ENCODE assay signal across 8 cellular contexts in genomic region chr19:40420451-40420765, GRCh38. TPM values are rescaled to one million over a fixed set of nuclear protein-coding genes. Genes with fewer than 3 reads are reported as not detected.
DNase-seq lines count a peak whose midpoint lies in the region; ATAC-seq, FAIRE-seq and TF ChIP-seq lines count a peak whose summit lies in the region.

No MANE protein-coding gene starts in this region.

- H3K4me1 Mint-ChIP-seq in activated CD4-positive, alpha-beta T cell treated with anti-CD3 and anti-CD28 coated beads, Interleukin-2, amount 10 ng/mL, durations not matched to agents 24 days and 14 days = peaks cover 45% of the 10 kb centered on the region
- H3K4me1 Mint-ChIP-seq in activated naive CD8-positive, alpha-beta T cell treated with anti-CD3 and anti-CD28 coated beads, Interleukin-2, amount 50 U/mL, for 24 hours = peaks cover 31% of the 10 kb centered on the region

- H3K36me3 Mint-ChIP-seq in activated CD4-positive, alpha-beta T cell treated with anti-CD3 and anti-CD28 coated beads, Interleukin-2, amount 10 ng/mL, durations not matched to agents 24 days and 14 days (ENCODE audit: low read depth) = peaks cover 17% of the 10 kb centered on the region
- H3K36me3 Mint-ChIP-seq in activated naive CD8-positive, alpha-beta T cell treated with anti-CD3 and anti-CD28 coated beads, Interleukin-2, amount 50 U/mL, for 24 hours (ENCODE audit: low read depth) = peaks cover 11% of the 10 kb centered on the region

- no peak overlapping the region for H2AFZ ChIP-seq in HepG2 (ENCODE audit: low read length)

- no peaks in the 10 kb centered on the region for H4K20me1 ChIP-seq in HepG2 (ENCODE audit: insufficient read depth, low read length)

- peak overlapping the region; percentile 67 to 79 (median 68); a peak in 5 of 6 replicates for H3K4me3 ChIP-seq in HepG2 (replicated peaks in 1 of 3; ENCODE audit: insufficient read depth in 1 of 3, low read depth in 2 of 3, low read length in 3 of 3)
- H3K4me3 ChIP-seq in testis = peak overlapping the region; percentile 47 to 67

- no peak for DNase-seq in activated CD4-positive, alpha-beta T cell treated with anti-CD3 and anti-CD28 coated beads, Interleukin-2, amount 10 ng/mL, durations not matched to agents 24 days and 14 days
- no peak for DNase-seq in activated CD4-positive, alpha-beta T cell treated with anti-CD3 and anti-CD28 coated beads for 48 hours
- no peak for DNase-seq in activated naive CD8-positive, alpha-beta T cell treated with anti-CD3 and anti-CD28 coated beads, Interleukin-2, amount 50 U/mL, for 24 hours
- DNase-seq in HepG2 (ENCODE audit: low spot score) = no peak
- DNase-seq in testis = no peak
- DNase-seq in NCI-H526 (lab: John Stamatoyannopoulos, UW) = no peak
- no peak for DNase-seq in AG08396 (ENCODE audit: low spot score)
- no peak for DNase-seq in GM12892 (ENCODE audit: insufficient read length)

- in situ Hi-C loops in HepG2 (cut with HindIII; ENCODE audit: extremely low pct_ligation_motif_present, low pct_unique_long_range_greater_than_20kb) = no loop called here

- H3K27ac Mint-ChIP-seq in activated CD4-positive, alpha-beta T cell treated with anti-CD3 and anti-CD28 coated beads, Interleukin-2, amount 10 ng/mL, durations not matched to agents 24 days and 14 days = peak overlapping the region; percentile 83
- peak overlapping the region; percentile 87 for H3K27ac Mint-ChIP-seq in activated naive CD8-positive, alpha-beta T cell treated with anti-CD3 and anti-CD28 coated beads, Interleukin-2, amount 50 U/mL, for 24 hours

- peak overlapping the region; percentile 79 for H3K4me2 ChIP-seq in HepG2 (ENCODE audit: low read depth, low read length)

- FAIRE-seq in HepG2 (lab: Jason Lieb, UNC) = no peak
- FAIRE-seq in GM12892 (lab: Jason Lieb, UNC) = no peak

- TF ChIP-seq EP300 in HepG2 (IDR thresholded peaks at IDR 0.05; ENCODE audit: low read depth in 2 of 2, low read length in 2 of 2) (no peak), HepG2 (CRISPR knock-in tag; IDR thresholded peaks at IDR 0.05; ENCODE audit: borderline replicate concordance) (no peak)

- H3K9me3 ChIP-seq in HepG2 (ENCODE audit: low read length) (no peaks in the 10 kb centered on the region), testis (no peaks in the 10 kb centered on the region)

- no peak for TF ChIP-seq POLR2A in HepG2 (IDR thresholded peaks at IDR 0.05; ENCODE audit: insufficient read depth in 1 of 2, low read depth in 2 of 2, low read length in 2 of 2)
- no peak for TF ChIP-seq POLR2A in testis (IDR thresholded peaks at IDR 0.05)
- no peak for TF ChIP-seq POLR2A in GM12892 (IDR thresholded peaks at IDR 0.05; ENCODE audit: low read depth, low read length)

- BruUV-seq in HepG2 (replicated peaks; lab: Mats Ljungman, UMichigan) = no TSS peak

- CTCF ChIA-PET in HepG2 (lab: Yijun Ruan, JAX; ENCODE audit: low intra/inter-chr PET ratio, low total read pairs) = interaction anchor here (1.0 to 1.2 kb wide), 3 partner anchors 24 to 46 kb away, joined by 3 to 5 read pairs (median 3); partner anchors contain the start of gene SERTAD3

- WGBS in HepG2 (ENCODE audit: low lambda C conversion rate) = 42% methylated on average over 14 of the region's 14 CpGs
- 41 to 44% methylated on average over 14 of the region's 14 CpGs for WGBS in testis, 2 donors

- peaks cover 10% of the 10 kb centered on the region for H3K79me2 ChIP-seq in HepG2 (ENCODE audit: insufficient read depth, low read length)

- H3K9ac ChIP-seq in HepG2 (ENCODE audit: insufficient read depth, low read depth, low read length) = no peak overlapping the region

- peaks cover 57% of the 10 kb centered on the region for H3K4me1 ChIP-seq in HepG2 (ENCODE audit: insufficient read depth, low read length)
- peaks cover 26% of the 10 kb centered on the region for H3K4me1 ChIP-seq in testis

- ATAC-seq in activated naive CD8-positive, alpha-beta T cell treated with anti-CD3 and anti-CD28 coated beads, Interleukin-2, amount 50 U/mL, for 24 hours = no peak
- no peak for ATAC-seq in HepG2

- POLR2A ChIA-PET in HepG2 (lab: Yijun Ruan, JAX) = interaction anchor here (0.8 to 2.2 kb wide), 11 partner anchors 9 to 72 kb away, joined by 3 to 50 read pairs (median 10); partner anchors contain the start of genes BLVRB, C19orf47, PLD3 and SERTAD3

- no peaks in the 10 kb centered on the region for H3K27me3 Mint-ChIP-seq in activated CD4-positive, alpha-beta T cell treated with anti-CD3 and anti-CD28 coated beads, Interleukin-2, amount 10 ng/mL, durations not matched to agents 24 days and 14 days
- H3K27me3 Mint-ChIP-seq in activated naive CD8-positive, alpha-beta T cell treated with anti-CD3 and anti-CD28 coated beads, Interleukin-2, amount 50 U/mL, for 24 hours = no peaks in the 10 kb centered on the region

- H3K9me3 Mint-ChIP-seq in activated CD4-positive, alpha-beta T cell treated with anti-CD3 and anti-CD28 coated beads, Interleukin-2, amount 10 ng/mL, durations not matched to agents 24 days and 14 days = no peaks in the 10 kb centered on the region
- no peaks in the 10 kb centered on the region for H3K9me3 Mint-ChIP-seq in activated naive CD8-positive, alpha-beta T cell treated with anti-CD3 and anti-CD28 coated beads, Interleukin-2, amount 50 U/mL, for 24 hours

- H3K27ac ChIP-seq in HepG2 (ENCODE audit: extremely low read length, insufficient read depth, low read length) (peak overlapping the region; percentile 88), testis (peak overlapping the region; percentile 92 to 94)

- TF ChIP-seq CTCF in HepG2 (CRISPR knock-in tag; IDR thresholded peaks at IDR 0.05) (no peak), testis (IDR thresholded peaks at IDR 0.05) (no peak)

- TF ChIP-seq RAD21 in HepG2 (CRISPR knock-in tag; IDR thresholded peaks at IDR 0.05) = no peak

- intact Hi-C loops in activated CD4-positive, alpha-beta T cell treated with anti-CD3 and anti-CD28 coated beads, Interleukin-2, amount 10 ng/mL, durations not matched to agents 24 days and 14 days (cut with micrococcal nuclease) = loop anchor here (1.0 to 10.0 kb wide), 6 partner anchors 45 to 844 kb away; partner anchors contain the start of genes BLVRB, COQ8B, HNRNPUL1 and ITPKC
- intact Hi-C loops in HepG2 (cut with micrococcal nuclease; ENCODE audit: unreplicated experiment) (loop anchor here (2.0 to 10.0 kb wide), 2 partner anchors 24 to 76 kb away; partner anchors contain the start of genes C19orf47, PLD3 and SERTAD3), testis (cut with DNase I; ENCODE audit: low total_unique reads) (no loop called here)

- H3K36me3 ChIP-seq in HepG2 (replicated peaks in 1 of 2; ENCODE audit: control insufficient read depth in 1 of 2, insufficient read depth in 2 of 2, low read length in 2 of 2) = peaks cover 0 to 2% of the 10 kb centered on the region in 2 experiments; a peak in 1 of 5 replicates
- no peaks in the 10 kb centered on the region for H3K36me3 ChIP-seq in testis (ENCODE audit: low read depth, missing control alignments)

- H3K27me3 ChIP-seq in HepG2 (ENCODE audit: control insufficient read depth in 1 of 2, insufficient read depth in 2 of 2, low read length in 2 of 2) (no peaks in the 10 kb centered on the region; a peak in 1 of 5 replicates), testis (no peaks in the 10 kb centered on the region)

- H3K4me3 Mint-ChIP-seq in activated CD4-positive, alpha-beta T cell treated with anti-CD3 and anti-CD28 coated beads, Interleukin-2, amount 10 ng/mL, durations not matched to agents 24 days and 14 days = peak overlapping the region; percentile 83
- peak overlapping the region; percentile 80 for H3K4me3 Mint-ChIP-seq in activated naive CD8-positive, alpha-beta T cell treated with anti-CD3 and anti-CD28 coated beads, Interleukin-2, amount 50 U/mL, for 24 hours

RNA-seq across cellular contexts. Expression of gene SERTAD1, which starts 5.4 kb away (rescaled TPM):
- 19.3 and 20.8 TPM in 2 replicates for total RNA-seq in activated CD4-positive, alpha-beta T cell treated with anti-CD3 and anti-CD28 coated beads, Interleukin-2, amount 10 ng/mL, durations not matched to agents 24 days and 14 days
- total RNA-seq in HepG2 (2016; rRNA removed; fragmentation: Illumina TruSeq; extraction: Trizol) (4.3 and 4.7 TPM in 2 replicates), testis (10 to 100 TPM in 1 of 2 donors, 1 to 10 TPM in 1; 8.6 to 10.9 TPM)
- 1.8 and 2.1 TPM in 2 replicates for total RNA-seq in HepG2 (2016; cell fraction: cytosol; rRNA removed; fragmentation: Illumina TruSeq; extraction: Trizol; ENCODE audit: low read depth)
- total RNA-seq in HepG2 (2016; cell fraction: insoluble cytoplasmic fraction; rRNA removed; fragmentation: Illumina TruSeq; extraction: Trizol) = 3.9 and 5.6 TPM in 2 replicates
- 3.0 and 3.6 TPM in 2 replicates for total RNA-seq in HepG2 (2016; cell fraction: membrane; rRNA removed; fragmentation: Illumina TruSeq; extraction: Trizol)
- 1.7 and 1.9 TPM in 2 replicates for total RNA-seq in HepG2 (2016; cell fraction: nucleus; rRNA removed; fragmentation: Illumina TruSeq; extraction: Trizol)
- polyA plus RNA-seq in HepG2 (2011; rRNA removed) (4.5 and 5.0 TPM in 2 replicates), testis (ENCODE audit: insufficient read depth, low read depth, low replicate concordance) (8.3 TPM)
- 5.0 and 7.0 TPM in 2 replicates for polyA plus RNA-seq in HepG2 (2011; cell fraction: cytosol; rRNA removed)
- 4.0 and 4.5 TPM in 2 replicates for polyA plus RNA-seq in HepG2 (2011; cell fraction: nucleus; rRNA removed)
- 1.4 and 1.9 TPM in 2 replicates for polyA plus RNA-seq in HepG2 (2012)
- 0.94 and 1.1 TPM in 2 replicates for polyA plus RNA-seq in HepG2 (2016; cell fraction: cytosol; fragmentation: Illumina TruSeq; extraction: Trizol; ENCODE audit: low read depth)
- polyA plus RNA-seq in HepG2 (2016; cell fraction: insoluble cytoplasmic fraction; fragmentation: Illumina TruSeq; extraction: Trizol; ENCODE audit: low read depth) = 3.6 and 4.1 TPM in 2 replicates
- 1.5 and 1.7 TPM in 2 replicates for polyA plus RNA-seq in HepG2 (2016; cell fraction: membrane; fragmentation: Illumina TruSeq; extraction: Trizol; ENCODE audit: low read depth)
- polyA plus RNA-seq in HepG2 (2016; cell fraction: nucleus; fragmentation: Illumina TruSeq; extraction: Trizol; ENCODE audit: insufficient read depth, low read depth) = 2.5 and 2.7 TPM in 2 replicates
- polyA minus RNA-seq in HepG2 (2011; rRNA and poly(A)+ RNA removed; ENCODE audit: low replicate concordance) = 2.7 and 5.6 TPM in 2 replicates
- 1.1 and 1.2 TPM in 2 replicates for polyA minus RNA-seq in HepG2 (2011; cell fraction: cytosol; rRNA and poly(A)+ RNA removed)
- 1.7 and 2.0 TPM in 2 replicates for polyA minus RNA-seq in HepG2 (2011; cell fraction: nucleus; rRNA and poly(A)+ RNA removed)
- 3.2 TPM for polyA plus RNA-seq in GM12892 (2012; ENCODE audit: missing spikeins)

RNA-seq across cellular contexts. Expression of gene PRX, which starts 7.2 kb away (rescaled TPM):
- 0.84 and 0.90 TPM in 2 replicates for total RNA-seq in activated CD4-positive, alpha-beta T cell treated with anti-CD3 and anti-CD28 coated beads, Interleukin-2, amount 10 ng/mL, durations not matched to agents 24 days and 14 days
- total RNA-seq in HepG2 (2016; rRNA removed; fragmentation: Illumina TruSeq; extraction: Trizol) = 0.46 and 0.66 TPM in 2 replicates
- total RNA-seq in HepG2 (2016; cell fraction: cytosol; rRNA removed; fragmentation: Illumina TruSeq; extraction: Trizol; ENCODE audit: low read depth) = not detected in 2 replicates
- total RNA-seq in HepG2 (2016; cell fraction: insoluble cytoplasmic fraction; rRNA removed; fragmentation: Illumina TruSeq; extraction: Trizol) = 0.39 and 0.78 TPM in 2 replicates
- 0.03 and 0.12 TPM in 2 replicates for total RNA-seq in HepG2 (2016; cell fraction: membrane; rRNA removed; fragmentation: Illumina TruSeq; extraction: Trizol)
- 0.38 and 0.40 TPM in 2 replicates for total RNA-seq in HepG2 (2016; cell fraction: nucleus; rRNA removed; fragmentation: Illumina TruSeq; extraction: Trizol)
- 0.66 and 0.99 TPM in 2 replicates for polyA plus RNA-seq in HepG2 (2011; rRNA removed)
- polyA plus RNA-seq in HepG2 (2011; cell fraction: cytosol; rRNA removed) = 0.79 and 0.94 TPM in 2 replicates
- 0.76 and 0.99 TPM in 2 replicates for polyA plus RNA-seq in HepG2 (2011; cell fraction: nucleus; rRNA removed)
- polyA plus RNA-seq in HepG2 (2012) = 0.85 and 1.1 TPM in 2 replicates
- not detected in 2 replicates for polyA plus RNA-seq in HepG2 (2016; cell fraction: cytosol; fragmentation: Illumina TruSeq; extraction: Trizol; ENCODE audit: low read depth)
- 0.25 and 0.53 TPM in 2 replicates for polyA plus RNA-seq in HepG2 (2016; cell fraction: insoluble cytoplasmic fraction; fragmentation: Illumina TruSeq; extraction: Trizol; ENCODE audit: low read depth)
- polyA plus RNA-seq in HepG2 (2016; cell fraction: membrane; fragmentation: Illumina TruSeq; extraction: Trizol; ENCODE audit: low read depth) = 0.03 and 0.06 TPM in 2 replicates
- 1.1 TPM in 2 replicates for polyA plus RNA-seq in HepG2 (2016; cell fraction: nucleus; fragmentation: Illumina TruSeq; extraction: Trizol; ENCODE audit: insufficient read depth, low read depth)
- 0.51 and 1.1 TPM in 2 replicates for polyA minus RNA-seq in HepG2 (2011; rRNA and poly(A)+ RNA removed; ENCODE audit: low replicate concordance)
- polyA minus RNA-seq in HepG2 (2011; cell fraction: cytosol; rRNA and poly(A)+ RNA removed) = 0.53 and 0.89 TPM in 2 replicates
- polyA minus RNA-seq in HepG2 (2011; cell fraction: nucleus; rRNA and poly(A)+ RNA removed) = 0.52 and 0.62 TPM in 2 replicates
- total RNA-seq in testis = 1 to 10 TPM; 4.9 to 5.1 TPM
- polyA plus RNA-seq in testis (ENCODE audit: insufficient read depth, low read depth, low replicate concordance) = 3.6 TPM
- 0.74 TPM for polyA plus RNA-seq in GM12892 (2012; ENCODE audit: missing spikeins)

RNA-seq across cellular contexts. Expression of gene SERTAD3, which starts 23.7 kb away (rescaled TPM):
- total RNA-seq in activated CD4-positive, alpha-beta T cell treated with anti-CD3 and anti-CD28 coated beads, Interleukin-2, amount 10 ng/mL, durations not matched to agents 24 days and 14 days = 10.8 and 12.5 TPM in 2 replicates
- total RNA-seq in HepG2 (2016; rRNA removed; fragmentation: Illumina TruSeq; extraction: Trizol) (16.9 and 17.8 TPM in 2 replicates), testis (10 to 100 TPM; 24.3 to 33.9 TPM)
- total RNA-seq in HepG2 (2016; cell fraction: cytosol; rRNA removed; fragmentation: Illumina TruSeq; extraction: Trizol; ENCODE audit: low read depth) = 14.6 and 17.8 TPM in 2 replicates
- total RNA-seq in HepG2 (2016; cell fraction: insoluble cytoplasmic fraction; rRNA removed; fragmentation: Illumina TruSeq; extraction: Trizol) = 14.8 and 17.5 TPM in 2 replicates
- total RNA-seq in HepG2 (2016; cell fraction: membrane; rRNA removed; fragmentation: Illumina TruSeq; extraction: Trizol) = 22.0 and 25.4 TPM in 2 replicates
- 6.8 and 9.0 TPM in 2 replicates for total RNA-seq in HepG2 (2016; cell fraction: nucleus; rRNA removed; fragmentation: Illumina TruSeq; extraction: Trizol)
- polyA plus RNA-seq in HepG2 (2011; rRNA removed) (9.5 and 9.6 TPM in 2 replicates), testis (ENCODE audit: insufficient read depth, low read depth, low replicate concordance) (22.4 TPM)
- polyA plus RNA-seq in HepG2 (2011; cell fraction: cytosol; rRNA removed) = 6.9 and 7.9 TPM in 2 replicates
- polyA plus RNA-seq in HepG2 (2011; cell fraction: nucleus; rRNA removed) = 5.9 and 6.5 TPM in 2 replicates
- 6.5 and 7.5 TPM in 2 replicates for polyA plus RNA-seq in HepG2 (2012)
- polyA plus RNA-seq in HepG2 (2016; cell fraction: cytosol; fragmentation: Illumina TruSeq; extraction: Trizol; ENCODE audit: low read depth) = 3.8 and 4.4 TPM in 2 replicates
- polyA plus RNA-seq in HepG2 (2016; cell fraction: insoluble cytoplasmic fraction; fragmentation: Illumina TruSeq; extraction: Trizol; ENCODE audit: low read depth) = 10.8 and 15.2 TPM in 2 replicates
- polyA plus RNA-seq in HepG2 (2016; cell fraction: membrane; fragmentation: Illumina TruSeq; extraction: Trizol; ENCODE audit: low read depth) = 7.3 and 9.1 TPM in 2 replicates
- polyA plus RNA-seq in HepG2 (2016; cell fraction: nucleus; fragmentation: Illumina TruSeq; extraction: Trizol; ENCODE audit: insufficient read depth, low read depth) = 13.4 and 16.1 TPM in 2 replicates
- polyA minus RNA-seq in HepG2 (2011; rRNA and poly(A)+ RNA removed; ENCODE audit: low replicate concordance) = 19.2 and 19.5 TPM in 2 replicates
- 10.9 and 15.7 TPM in 2 replicates for polyA minus RNA-seq in HepG2 (2011; cell fraction: cytosol; rRNA and poly(A)+ RNA removed)
- polyA minus RNA-seq in HepG2 (2011; cell fraction: nucleus; rRNA and poly(A)+ RNA removed) = 5.1 and 5.8 TPM in 2 replicates
- 13.0 TPM for polyA plus RNA-seq in GM12892 (2012; ENCODE audit: missing spikeins)

RNA-seq across cellular contexts. Expression of gene HIPK4, which starts 30.4 kb away (rescaled TPM):
- not detected in 2 replicates for total RNA-seq in activated CD4-positive, alpha-beta T cell treated with anti-CD3 and anti-CD28 coated beads, Interleukin-2, amount 10 ng/mL, durations not matched to agents 24 days and 14 days
- total RNA-seq in HepG2 (2016; rRNA removed; fragmentation: Illumina TruSeq; extraction: Trizol) = not detected in 2 replicates
- not detected in 2 replicates for total RNA-seq in HepG2 (2016; cell fraction: cytosol; rRNA removed; fragmentation: Illumina TruSeq; extraction: Trizol; ENCODE audit: low read depth)
- total RNA-seq in HepG2 (2016; cell fraction: insoluble cytoplasmic fraction; rRNA removed; fragmentation: Illumina TruSeq; extraction: Trizol) = not detected in 2 replicates
- total RNA-seq in HepG2 (2016; cell fraction: membrane; rRNA removed; fragmentation: Illumina TruSeq; extraction: Trizol) = not detected in 2 replicates
- not detected in 2 replicates for total RNA-seq in HepG2 (2016; cell fraction: nucleus; rRNA removed; fragmentation: Illumina TruSeq; extraction: Trizol)
- 0.03 TPM in 1 of 2 replicates, not detected in the other for polyA plus RNA-seq in HepG2 (2011; rRNA removed)
- polyA plus RNA-seq in HepG2 (2011; cell fraction: cytosol; rRNA removed) = 0.03 TPM in 1 of 2 replicates, not detected in the other
- polyA plus RNA-seq in HepG2 (2011; cell fraction: nucleus; rRNA removed) = not detected in 2 replicates
- not detected in 2 replicates for polyA plus RNA-seq in HepG2 (2012)
- not detected in 2 replicates for polyA plus RNA-seq in HepG2 (2016; cell fraction: cytosol; fragmentation: Illumina TruSeq; extraction: Trizol; ENCODE audit: low read depth)
- polyA plus RNA-seq in HepG2 (2016; cell fraction: insoluble cytoplasmic fraction; fragmentation: Illumina TruSeq; extraction: Trizol; ENCODE audit: low read depth) = not detected in 2 replicates
- not detected in 2 replicates for polyA plus RNA-seq in HepG2 (2016; cell fraction: membrane; fragmentation: Illumina TruSeq; extraction: Trizol; ENCODE audit: low read depth)
- polyA plus RNA-seq in HepG2 (2016; cell fraction: nucleus; fragmentation: Illumina TruSeq; extraction: Trizol; ENCODE audit: insufficient read depth, low read depth) = not detected in 2 replicates
- 0.07 TPM in 1 of 2 replicates, not detected in the other for polyA minus RNA-seq in HepG2 (2011; rRNA and poly(A)+ RNA removed; ENCODE audit: low replicate concordance)
- not detected in 2 replicates for polyA minus RNA-seq in HepG2 (2011; cell fraction: cytosol; rRNA and poly(A)+ RNA removed)
- not detected in 2 replicates for polyA minus RNA-seq in HepG2 (2011; cell fraction: nucleus; rRNA and poly(A)+ RNA removed)
- total RNA-seq in testis = 10 to 100 TPM; 13.7 to 30.3 TPM
- 32.8 TPM for polyA plus RNA-seq in testis (ENCODE audit: insufficient read depth, low read depth, low replicate concordance)
- polyA plus RNA-seq in GM12892 (2012; ENCODE audit: missing spikeins) = not detected

RNA-seq across cellular contexts. Expression of gene BLVRB, which starts 45.1 kb away (rescaled TPM):
- total RNA-seq in activated CD4-positive, alpha-beta T cell treated with anti-CD3 and anti-CD28 coated beads, Interleukin-2, amount 10 ng/mL, durations not matched to agents 24 days and 14 days = 7.5 and 10.6 TPM in 2 replicates
- total RNA-seq in HepG2 (2016; rRNA removed; fragmentation: Illumina TruSeq; extraction: Trizol) (25.9 and 32.7 TPM in 2 replicates), testis (10 to 100 TPM; 25.0 to 43.3 TPM)
- total RNA-seq in HepG2 (2016; cell fraction: cytosol; rRNA removed; fragmentation: Illumina TruSeq; extraction: Trizol; ENCODE audit: low read depth) = 8.2 and 10.9 TPM in 2 replicates
- 28.3 and 39.1 TPM in 2 replicates for total RNA-seq in HepG2 (2016; cell fraction: insoluble cytoplasmic fraction; rRNA removed; fragmentation: Illumina TruSeq; extraction: Trizol)
- 7.6 and 7.9 TPM in 2 replicates for total RNA-seq in HepG2 (2016; cell fraction: membrane; rRNA removed; fragmentation: Illumina TruSeq; extraction: Trizol)
- 9.9 and 11.1 TPM in 2 replicates for total RNA-seq in HepG2 (2016; cell fraction: nucleus; rRNA removed; fragmentation: Illumina TruSeq; extraction: Trizol)
- polyA plus RNA-seq in HepG2 (2011; rRNA removed) (51.4 and 75.9 TPM in 2 replicates), testis (ENCODE audit: insufficient read depth, low read depth, low replicate concordance) (36.8 TPM)
- polyA plus RNA-seq in HepG2 (2011; cell fraction: cytosol; rRNA removed) = 66.0 and 107 TPM in 2 replicates
- 44.9 and 46.6 TPM in 2 replicates for polyA plus RNA-seq in HepG2 (2011; cell fraction: nucleus; rRNA removed)
- polyA plus RNA-seq in HepG2 (2012) = 39.5 and 39.8 TPM in 2 replicates
- 10.5 and 11.4 TPM in 2 replicates for polyA plus RNA-seq in HepG2 (2016; cell fraction: cytosol; fragmentation: Illumina TruSeq; extraction: Trizol; ENCODE audit: low read depth)
- polyA plus RNA-seq in HepG2 (2016; cell fraction: insoluble cytoplasmic fraction; fragmentation: Illumina TruSeq; extraction: Trizol; ENCODE audit: low read depth) = 31.5 and 40.3 TPM in 2 replicates
- polyA plus RNA-seq in HepG2 (2016; cell fraction: membrane; fragmentation: Illumina TruSeq; extraction: Trizol; ENCODE audit: low read depth) = 6.6 and 8.8 TPM in 2 replicates
- 18.0 and 18.8 TPM in 2 replicates for polyA plus RNA-seq in HepG2 (2016; cell fraction: nucleus; fragmentation: Illumina TruSeq; extraction: Trizol; ENCODE audit: insufficient read depth, low read depth)
- 42.8 and 149 TPM in 2 replicates for polyA minus RNA-seq in HepG2 (2011; rRNA and poly(A)+ RNA removed; ENCODE audit: low replicate concordance)
- 28.8 and 32.2 TPM in 2 replicates for polyA minus RNA-seq in HepG2 (2011; cell fraction: cytosol; rRNA and poly(A)+ RNA removed)
- polyA minus RNA-seq in HepG2 (2011; cell fraction: nucleus; rRNA and poly(A)+ RNA removed) = 6.0 and 10.4 TPM in 2 replicates
- polyA plus RNA-seq in GM12892 (2012; ENCODE audit: missing spikeins) = 26.2 TPM
